In genomic region chr5:73499756-73500155, GRCh38 we compare ENCODE assay signal across 10 cellular contexts. TPM values are rescaled to one million over a fixed set of nuclear protein-coding genes. Genes with fewer than 3 reads are reported as not detected.
DNase-seq lines count a peak whose midpoint lies in the region; ATAC-seq, FAIRE-seq and TF ChIP-seq lines count a peak whose summit lies in the region.
"Had no signal": no experiment of that assay in that cellular context is flagged by ENCODE, and none has a peak within 500 bp of the region (broad histone marks: within the 10 kb centered on the region; RNA-seq: fewer than 3 reads in every experiment).

No MANE protein-coding gene starts in this region.

- H3K9me3 Mint-ChIP-seq in astrocyte (ENCODE audit: unreplicated experiment), result no peaks in the 10 kb centered on the region

- FAIRE-seq in astrocyte (lab: Jason Lieb, UNC), result no peak
- FAIRE-seq: small intestine had no signal

- H3K27me3 Mint-ChIP-seq in astrocyte (ENCODE audit: low read depth, unreplicated experiment), result no peaks in the 10 kb centered on the region

- H3K36me3 ChIP-seq in heart right ventricle, result peaks cover 0 to 51% (median 28%) of the 10 kb centered on the region in 9 donors
- peaks cover 33% of the 10 kb centered on the region for H3K36me3 ChIP-seq in astrocyte (ENCODE audit: insufficient read depth, low read length)
- H3K36me3 ChIP-seq in right lobe of liver, result peaks cover 6 to 30% (median 19%) of the 10 kb centered on the region in 4 donors
- peaks cover 46% of the 10 kb centered on the region for H3K36me3 ChIP-seq in upper lobe of right lung
- H3K36me3 ChIP-seq in gastroesophageal sphincter, result peaks cover 11 to 39% of the 10 kb centered on the region in 2 donors

- ATAC-seq in heart right ventricle (no peak), left ventricle myocardium superior (no peak), right lobe of liver (no peak), upper lobe of right lung (no peak), GM21619 (IDR thresholded peaks at IDR 0.05; ENCODE audit: unreplicated experiment) (no peak), gastroesophageal sphincter (no peak)

- H3K4me2 ChIP-seq in astrocyte (ENCODE audit: low read length), result peak overlapping the region; percentile 96

- H3K9me3 ChIP-seq in heart right ventricle (no peaks in the 10 kb centered on the region), astrocyte (ENCODE audit: insufficient read depth, low read depth, low read length) (no peaks in the 10 kb centered on the region), right lobe of liver (no peaks in the 10 kb centered on the region), upper lobe of right lung (no peaks in the 10 kb centered on the region), gastroesophageal sphincter (no peaks in the 10 kb centered on the region)

- no peak for TF ChIP-seq EP300 in gastroesophageal sphincter (IDR thresholded peaks at IDR 0.05)

- no peak for TF ChIP-seq POLR2A in right lobe of liver (IDR thresholded peaks at IDR 0.05)
- no peak for TF ChIP-seq POLR2A in gastroesophageal sphincter (IDR thresholded peaks at IDR 0.05)

- H3K4me3 ChIP-seq in heart right ventricle (peak overlapping the region in 8 of 10 donors; percentile 77 to 94 (median 89)), astrocyte (ENCODE audit: insufficient read depth, low read depth, low read length) (peak overlapping the region; percentile 86), right lobe of liver (peak overlapping the region; percentile 85 to 91 (median 89)), upper lobe of right lung (peak overlapping the region; percentile 89), gastroesophageal sphincter (peak overlapping the region in 1 of 2 donors; percentile 81)

- H3K4me1 ChIP-seq in heart right ventricle (peaks cover 2 to 40% (median 30%) of the 10 kb centered on the region in 9 donors), astrocyte (ENCODE audit: insufficient read depth, low read length) (peaks cover 22% of the 10 kb centered on the region), right lobe of liver (peaks cover 0 to 16% (median 8%) of the 10 kb centered on the region in 4 donors), upper lobe of right lung (peaks cover 18% of the 10 kb centered on the region), gastroesophageal sphincter (peaks cover 5 to 43% (median 7%) of the 10 kb centered on the region in 3 donors)

- peaks cover 52% of the 10 kb centered on the region for H4K20me1 ChIP-seq in astrocyte (ENCODE audit: insufficient read depth, low read length)

- H3K27me3 ChIP-seq in heart right ventricle (no peaks in the 10 kb centered on the region), astrocyte (ENCODE audit: insufficient read depth, low read length) (no peaks in the 10 kb centered on the region), right lobe of liver (no peaks in the 10 kb centered on the region), upper lobe of right lung (no peaks in the 10 kb centered on the region), gastroesophageal sphincter (no peaks in the 10 kb centered on the region)

- peaks cover 15% of the 10 kb centered on the region for H3K4me1 Mint-ChIP-seq in astrocyte (ENCODE audit: low read depth, unreplicated experiment)

- H3K27ac ChIP-seq in heart right ventricle (no peak overlapping the region), astrocyte (ENCODE audit: low read depth, low read length) (peak overlapping the region; percentile 13), right lobe of liver (no peak overlapping the region), upper lobe of right lung (no peak overlapping the region), gastroesophageal sphincter (no peak overlapping the region)

- H3K9ac ChIP-seq in astrocyte (ENCODE audit: low read length), result peak overlapping the region; percentile 100

- peaks cover 15% of the 10 kb centered on the region for H3K36me3 Mint-ChIP-seq in astrocyte (ENCODE audit: low read depth, unreplicated experiment)

- DNase-seq in heart right ventricle (no peak), left ventricle myocardium superior (no peak), astrocyte (ENCODE audit: low read depth) (no peak), right lobe of liver (no peak), upper lobe of right lung (no peak), NCI-H2227 treated with DMSO at 0.1 percent for 48 hours (lab: John Stamatoyannopoulos, UW) (no peak)
- DNase-seq: NCI-H69, small intestine had no signal

- H2AFZ ChIP-seq in astrocyte (ENCODE audit: low read depth, low read length), result no peak overlapping the region

- H3K4me3 Mint-ChIP-seq in astrocyte (ENCODE audit: unreplicated experiment), result peak overlapping the region; percentile 97

- peak overlapping the region; percentile 90 for H3K27ac Mint-ChIP-seq in astrocyte (ENCODE audit: unreplicated experiment)

- no peak for TF ChIP-seq CTCF in heart right ventricle (IDR thresholded peaks at IDR 0.05)
- TF ChIP-seq CTCF in astrocyte (IDR thresholded peaks at IDR 0.05; ENCODE audit: insufficient read depth, low read depth, low read length), result no peak
- no peak for TF ChIP-seq CTCF in right lobe of liver (IDR thresholded peaks at IDR 0.05)
- TF ChIP-seq CTCF in upper lobe of right lung (IDR thresholded peaks at IDR 0.05), result no peak
- TF ChIP-seq CTCF in gastroesophageal sphincter (IDR thresholded peaks at IDR 0.05), result no peak

- intact Hi-C loops in heart right ventricle (cut with DNase I) (no loop called here), left ventricle myocardium superior (cut with micrococcal nuclease) (no loop called here), right lobe of liver (cut with DNase I) (no loop called here), upper lobe of right lung (cut with DNase I) (no loop called here)

- 79 to 80% methylated on average over 2 of the region's 2 CpGs for WGBS in heart right ventricle, 2 donors
- 82% methylated on average over 2 of the region's 2 CpGs for WGBS in right lobe of liver (ENCODE audit: insufficient coverage, low coverage, low lambda C conversion rate, missing lambda C conversion rate)
- 63 to 66% methylated on average over 2 of the region's 2 CpGs for WGBS in gastroesophageal sphincter (ENCODE audit: low coverage in 1 of 2), 2 donors

- peaks cover 63% of the 10 kb centered on the region for H3K79me2 ChIP-seq in astrocyte (ENCODE audit: insufficient read depth, low read length)

RNA-seq across cellular contexts. Expression of gene BTF3, which starts 1.5 kb away (rescaled TPM):
- total RNA-seq in heart right ventricle (100 to 1,000 TPM; 359 to 410 (median 399) TPM), left ventricle myocardium superior (386 TPM), astrocyte (475 and 524 TPM in 2 replicates), right lobe of liver (100 to 1,000 TPM; 157 to 250 (median 198) TPM), upper lobe of right lung (394 TPM), gastroesophageal sphincter (100 to 1,000 TPM; 423 to 586 (median 532) TPM)
- 100 to 1,000 TPM; 283 to 714 TPM for polyA plus RNA-seq in heart right ventricle

RNA-seq across cellular contexts. Expression of gene FOXD1, which starts 51.2 kb away (rescaled TPM):
- total RNA-seq in heart right ventricle (under 1 TPM in 4 of 10 donors, not detected in 6; 0.10 to 0.15 (median 0.13) TPM), left ventricle myocardium superior (not detected), astrocyte (13.5 and 16.9 TPM in 2 replicates), right lobe of liver (not detected), upper lobe of right lung (1.2 TPM), gastroesophageal sphincter (10 to 100 TPM in 1 of 4 donors, 1 to 10 TPM in 2, not detected in 1; 2.4 to 13.9 (median 9.6) TPM)
- polyA plus RNA-seq in heart right ventricle, result under 1 TPM in 1 of 2 donors, not detected in 1; 0.07 TPM
